9 cellular contexts compared by ENCODE assay signal in genomic region chr1:177567393-177567792, GRCh38.
DNase-seq lines count a peak whose midpoint lies in the region; ATAC-seq, FAIRE-seq and TF ChIP-seq lines count a peak whose summit lies in the region.
"Had no signal": no experiment of that assay in that cellular context is flagged by ENCODE, and none has a peak within 500 bp of the region (broad histone marks: within the 10 kb centered on the region; RNA-seq: fewer than 3 reads in every experiment).

No MANE protein-coding gene starts in this region.

- WGBS in mesenchymal stem cell, result 93% methylated on average over 1 of the region's 1 CpG

- no peak overlapping the region for H3K18ac ChIP-seq in mesenchymal stem cell (ENCODE audit: low read depth in 1 of 2, low read length in 2 of 2)

- peak; percentile 17 for TF ChIP-seq CTCF in GM12865 (IDR thresholded peaks at IDR 0.05; ENCODE audit: insufficient read depth, low read depth, low read length, missing control alignments)
- TF ChIP-seq CTCF in bronchial epithelial cell (IDR thresholded peaks at IDR 0.05; ENCODE audit: insufficient read depth, low read length, severe bottlenecking), result peak; percentile 54
- peak in 2 of 3 experiments; percentile 33 to 42 for TF ChIP-seq CTCF in nephron (IDR thresholded peaks at IDR 0.05; ENCODE audit: unreplicated experiment in 3 of 3)

- H3K4me1 ChIP-seq in mesenchymal stem cell (ENCODE audit: control insufficient read depth, insufficient read depth, low read depth, low read length), result no peaks in the 10 kb centered on the region

- no peak overlapping the region for H2AK5ac ChIP-seq in mesenchymal stem cell (ENCODE audit: low read length, severe bottlenecking)

- H2AFZ ChIP-seq in mesenchymal stem cell (ENCODE audit: low read depth, low read length), result no peak overlapping the region

- no peak overlapping the region for H3K9ac ChIP-seq in mesenchymal stem cell (ENCODE audit: low read length)

- peaks cover 4% of the 10 kb centered on the region for H3K27me3 Mint-ChIP-seq in nephron (ENCODE audit: low read depth)

- H3K4me3 Mint-ChIP-seq in nephron, result no peak overlapping the region

- H3K9me3 ChIP-seq in mesenchymal stem cell (ENCODE audit: control insufficient read depth, low read length), result no peaks in the 10 kb centered on the region

- H3K9me3 Mint-ChIP-seq in nephron, result no peaks in the 10 kb centered on the region

- no peaks in the 10 kb centered on the region for H3K36me3 Mint-ChIP-seq in nephron (ENCODE audit: low read depth)

- no peak for FAIRE-seq in bronchial epithelial cell (lab: Jason Lieb, UNC)
- FAIRE-seq: colon had no signal

- no peak overlapping the region for H2BK5ac ChIP-seq in mesenchymal stem cell (ENCODE audit: low read depth, low read length, poor library complexity, severe bottlenecking)

- H3K4ac ChIP-seq in mesenchymal stem cell (ENCODE audit: low read depth in 1 of 2, low read length in 2 of 2), result no peak overlapping the region

- ATAC-seq in HG02623 (IDR thresholded peaks at IDR 0.05; ENCODE audit: unreplicated experiment), result no peak

- H3K79me1 ChIP-seq in mesenchymal stem cell (replicated peaks; ENCODE audit: low read length, poor library complexity, severe bottlenecking), result no peaks in the 10 kb centered on the region

- no peak overlapping the region for H2BK12ac ChIP-seq in mesenchymal stem cell (ENCODE audit: low read length in 2 of 2)

- H3K27me3 ChIP-seq in bronchial epithelial cell (ENCODE audit: control insufficient read depth, insufficient read depth, low read length) (no peaks in the 10 kb centered on the region), mesenchymal stem cell (ENCODE audit: control insufficient read depth in 1 of 2, insufficient read depth in 1 of 2, low read length in 2 of 2) (no peaks in the 10 kb centered on the region)

- H3K4me3 ChIP-seq in GM12865 (ENCODE audit: low read depth, low read length) (no peak overlapping the region), bronchial epithelial cell (ENCODE audit: low read depth, low read length) (no peak overlapping the region), mesenchymal stem cell (ENCODE audit: insufficient read depth in 1 of 2, low read depth in 1 of 2, low read length in 2 of 2) (no peak overlapping the region)
- H3K4me3 ChIP-seq in Jurkat, Clone E6-1 (ENCODE audit: low read length), result no peak overlapping the region

- no peak overlapping the region for H3K23ac ChIP-seq in mesenchymal stem cell (ENCODE audit: low read length in 2 of 2)

- DNase-seq in GM12865 (ENCODE audit: low read depth) (peak; percentile 17), bronchial epithelial cell (ENCODE audit: low read depth) (peak; percentile 35), 8988T (no peak), mesenchymal stem cell (no peak)
- DNase-seq in Jurkat, Clone E6-1 (ENCODE audit: low read depth, low spot score), result peak; percentile 25
- DNase-seq: activated CD4-positive, alpha-beta T cell treated with anti-CD3 and anti-CD28 coated beads, Interleukin-2, amount 50 U/mL, for 4 hours had no signal

- no peak overlapping the region for H2BK120ac ChIP-seq in mesenchymal stem cell (ENCODE audit: low read depth, low read length)

- no peak overlapping the region for H4K91ac ChIP-seq in mesenchymal stem cell (ENCODE audit: low read length)

- H3K27ac Mint-ChIP-seq in nephron, result no peak overlapping the region

- no peak overlapping the region for H3K27ac ChIP-seq in mesenchymal stem cell (ENCODE audit: low read length, poor library complexity, severe bottlenecking)

- H3K14ac ChIP-seq in mesenchymal stem cell (ENCODE audit: low read length in 2 of 2), result no peak overlapping the region

- H3K36me3 ChIP-seq in bronchial epithelial cell (ENCODE audit: control insufficient read depth, insufficient read depth, low read length), result no peaks in the 10 kb centered on the region
- H3K36me3 ChIP-seq in mesenchymal stem cell (ENCODE audit: control insufficient read depth in 1 of 2, insufficient read depth in 2 of 2, low read depth in 1 of 2, low read length in 2 of 2), result no peaks in the 10 kb centered on the region

- H4K8ac ChIP-seq in mesenchymal stem cell (ENCODE audit: low read length), result no peak overlapping the region

- H3K4me1 Mint-ChIP-seq in nephron, result no peaks in the 10 kb centered on the region

- H3K4me2 ChIP-seq in mesenchymal stem cell (ENCODE audit: low read length, poor library complexity, severe bottlenecking), result no peak overlapping the region

- H2BK15ac ChIP-seq in mesenchymal stem cell (ENCODE audit: low read depth, poor library complexity, severe bottlenecking), result no peak overlapping the region

Comparison
In these comparisons a context has a peak if more than half of its experiments do, and no peak if none do; other contexts are left out.
1. DNase-seq: peak in GM12865 (single experiment), Jurkat, Clone E6-1 (single experiment) and bronchial epithelial cell (single experiment); none in 8988T (single experiment) and mesenchymal stem cell (single experiment).
2. Peak in every context shown above with its lines, with median percentiles within 50 percentile points of each other: CTCF ChIP-seq.